8 cellular contexts compared by ENCODE assay signal in genomic region chr1:161706483-161707347, GRCh38. TPM values are rescaled to one million over a fixed set of nuclear protein-coding genes. Genes with fewer than 3 reads are reported as not detected.
DNase-seq lines count a peak whose midpoint lies in the region; ATAC-seq, FAIRE-seq and TF ChIP-seq lines count a peak whose summit lies in the region.

FCRLA (plus strand) TSS chr1:161707229; CDS start chr1:161707265, 36 bp downstream.

- TF ChIP-seq CTCF in H1 (IDR thresholded peaks at IDR 0.05; ENCODE audit: control extremely low read depth in 1 of 3, insufficient read depth in 1 of 3, low read depth in 1 of 3, low read length in 3 of 3) (no peak), body of pancreas (IDR thresholded peaks at IDR 0.05) (no peak), BE2C (IDR thresholded peaks at IDR 0.05; ENCODE audit: low read depth, low read length) (no peak)

- WGBS in H1 (ENCODE audit: extremely low coverage in 1 of 2, insufficient coverage in 1 of 2, insufficient read length in 1 of 2, insufficient replicate concordance in 2 of 2, low coverage in 1 of 2, low lambda C conversion rate in 2 of 2, missing lambda C conversion rate in 1 of 2), 2 experiments: 62% methylated on average over 4 of the region's 4 CpGs; no CpG with 5 or more reads in 1 of the 2 experiments
- 53 to 58% methylated on average over 4 of the region's 4 CpGs for WGBS in body of pancreas, 2 donors

- no peak within 1 kb of the TSS for H3K27ac ChIP-seq in H1 (ENCODE audit: low read depth, low read length)
- no peak within 1 kb of the TSS for H3K27ac ChIP-seq in body of pancreas

- FAIRE-seq in H1 (lab: Jason Lieb, UNC): no peak

- H3K4ac ChIP-seq in H1 (replicated peaks; ENCODE audit: insufficient read length, low read depth, low read length): no peak within 1 kb of the TSS

- no peak for TF ChIP-seq RAD21 in H1 (IDR thresholded peaks at IDR 0.05 in 1 of 2, conservative IDR thresholded peaks at IDR 0.05 in 1 of 2; ENCODE audit: low read depth in 2 of 2, low read length in 2 of 2)

- no peak within 1 kb of the TSS for H3K4me2 ChIP-seq in H1 (ENCODE audit: insufficient read depth in 1 of 2, low read depth in 2 of 2, low read length in 2 of 2)

- intact Hi-C loops in body of pancreas (cut with DNase I): no loop called here

- H2AFZ ChIP-seq in H1 (ENCODE audit: low read length): no peak within 1 kb of the TSS

- H3K4me3 ChIP-seq in MG63 (no peak within 1 kb of the TSS), H1 (ENCODE audit: extremely low read depth in 1 of 4, insufficient read depth in 2 of 4, low read depth in 3 of 4, low read length in 4 of 4) (no peak within 1 kb of the TSS), body of pancreas (no peak within 1 kb of the TSS), BE2C (ENCODE audit: low read depth, low read length) (no peak within 1 kb of the TSS)

- ATAC-seq in GM18499 (IDR thresholded peaks at IDR 0.05; ENCODE audit: insufficient read depth, unreplicated experiment) (peak; percentile 42), GM21825 (IDR thresholded peaks at IDR 0.05; ENCODE audit: unreplicated experiment) (peak; percentile 59), body of pancreas (no peak)
- ATAC-seq in stimulated activated naive CD8-positive, alpha-beta T cell treated with anti-CD3 and anti-CD28 coated beads, Interleukin-15, Interleukin-2, amounts not matched to agents 100 U/mL and 50 U/mL, for 24 hours: peak; percentile 93

- H3K79me1 ChIP-seq in H1 (ENCODE audit: low read depth, low read length): no peaks in the 10 kb centered on the region

- H4K8ac ChIP-seq in H1 (ENCODE audit: extremely low read depth, insufficient read depth, low read length): no peak within 1 kb of the TSS

- no peak within 1 kb of the TSS for H3K18ac ChIP-seq in H1 (ENCODE audit: extremely low read depth, low read length)

- no peaks in the 10 kb centered on the region for H3K79me2 ChIP-seq in H1 (ENCODE audit: control insufficient read depth in 1 of 2, insufficient read depth in 2 of 2, low read length in 2 of 2)

- no peaks in the 10 kb centered on the region for H3K4me1 ChIP-seq in H1 (replicated peaks in 1 of 4; ENCODE audit: control insufficient read depth in 3 of 4, insufficient read depth in 4 of 4, low read length in 3 of 4)
- no peaks in the 10 kb centered on the region for H3K4me1 ChIP-seq in body of pancreas
- H3K4me1 ChIP-seq in BE2C: no peaks in the 10 kb centered on the region

- no peak for TF ChIP-seq EP300 in H1 (IDR thresholded peaks at IDR 0.05; ENCODE audit: borderline replicate concordance in 1 of 2, low read depth in 2 of 2, low read length in 2 of 2)

- no peak within 1 kb of the TSS for H2BK120ac ChIP-seq in H1 (replicated peaks; ENCODE audit: low read depth, low read length)

- POLR2A ChIA-PET in H1 (lab: Charles Lee; ENCODE audit: partially characterized antibody): interaction anchor here (1.7 kb wide), 1 partner anchor 20 kb away, joined by 7 read pairs; no protein-coding TSS in a partner anchor

- DNase-seq in MG63 (peak; percentile 68), H1 (ENCODE audit: low read depth in 1 of 2, low spot score in 2 of 2) (no peak), body of pancreas (no peak), mucosa of gallbladder (ENCODE audit: low spot score) (no peak), BE2C (no peak)
- no peak for DNase-seq in stimulated activated naive CD8-positive, alpha-beta T cell treated with anti-CD3 and anti-CD28 coated beads, Interleukin-15, Interleukin-2, amounts not matched to agents 100 U/mL and 50 U/mL, for 24 hours

- no peak within 1 kb of the TSS for H3K9ac ChIP-seq in H1 (replicated peaks in 1 of 4; ENCODE audit: extremely low read depth in 1 of 4, low read depth in 3 of 4, low read length in 3 of 4)

- H2BK15ac ChIP-seq in H1 (ENCODE audit: low read length): no peak within 1 kb of the TSS

- H3K27me3 ChIP-seq in MG63 (no peaks in the 10 kb centered on the region), H1 (replicated peaks in 1 of 4; ENCODE audit: control insufficient read depth in 3 of 4, extremely low read depth in 1 of 4, insufficient read depth in 3 of 4, low read length in 3 of 4) (peaks cover 0 to 2% (median 0%) of the 10 kb centered on the region in 4 experiments; a peak in 1 of 7 replicates), body of pancreas (no peaks in the 10 kb centered on the region), BE2C (peaks cover 3% of the 10 kb centered on the region)

- no peak within 1 kb of the TSS for H3K23ac ChIP-seq in H1 (ENCODE audit: insufficient read length)

- no peak within 1 kb of the TSS for H2AK5ac ChIP-seq in H1 (ENCODE audit: low read depth, low read length)

- H2BK12ac ChIP-seq in H1 (ENCODE audit: low read depth, low read length): no peak within 1 kb of the TSS

- no peak within 1 kb of the TSS for H2BK20ac ChIP-seq in H1 (ENCODE audit: low read length)

- no peaks in the 10 kb centered on the region for H4K20me1 ChIP-seq in H1 (replicated peaks in 1 of 2; ENCODE audit: control insufficient read depth in 1 of 2, insufficient read depth in 2 of 2, low read length in 2 of 2)

- H3K56ac ChIP-seq in H1 (replicated peaks; ENCODE audit: insufficient read length, low read depth, low read length): peak within 1 kb of the TSS; percentile 14

- TF ChIP-seq POLR2A in H1 (IDR thresholded peaks at IDR 0.05; ENCODE audit: control extremely low read depth in 1 of 2, low read depth in 2 of 2, low read length in 2 of 2) (no peak), body of pancreas (IDR thresholded peaks at IDR 0.05) (no peak)

- H2BK5ac ChIP-seq in H1 (ENCODE audit: low read depth, low read length): no peak within 1 kb of the TSS

- no peak within 1 kb of the TSS for H4K91ac ChIP-seq in H1 (replicated peaks; ENCODE audit: insufficient read length, low read length)

- H3K9me3 ChIP-seq in MG63 (no peaks in the 10 kb centered on the region; the same call in 1 of the 2 replicates), H1 (ENCODE audit: insufficient read depth in 2 of 2, low read depth in 1 of 2, low read length in 1 of 2) (no peaks in the 10 kb centered on the region), body of pancreas (no peaks in the 10 kb centered on the region), BE2C (no peaks in the 10 kb centered on the region)

- H3K36me3 ChIP-seq in MG63 (no peaks in the 10 kb centered on the region), H1 (ENCODE audit: control insufficient read depth in 2 of 4, insufficient read depth in 4 of 4, low read length in 3 of 4) (no peaks in the 10 kb centered on the region), body of pancreas (replicated peaks in 1 of 2; ENCODE audit: insufficient read depth in 1 of 2, low read depth in 2 of 2) (no peaks in the 10 kb centered on the region), BE2C (no peaks in the 10 kb centered on the region)

- H3K23me2 ChIP-seq in H1 (ENCODE audit: low read depth, low read length): no peaks in the 10 kb centered on the region

- CTCF ChIA-PET in H1 (lab: Charles Lee; ENCODE audit: partially characterized antibody): interaction anchor here (0.9 kb wide), 1 partner anchor 17 kb away, joined by 3 read pairs; no protein-coding TSS in a partner anchor

- H3K14ac ChIP-seq in H1 (ENCODE audit: insufficient read length): no peak within 1 kb of the TSS

- H4K5ac ChIP-seq in H1 (ENCODE audit: insufficient read length, low read depth, low read length): no peak within 1 kb of the TSS

TF ChIP-seq in H1, 55 proteins besides CTCF, POLR2A, EP300 and RAD21:
- TF ChIP-seq TAF7 (optimal IDR thresholded peaks at IDR 0.05; ENCODE audit: borderline replicate concordance, low read depth, low read length) (no peak), SIN3A (conservative IDR thresholded peaks at IDR 0.05 in 1 of 2, IDR thresholded peaks at IDR 0.05 in 1 of 2; ENCODE audit: low read depth in 1 of 2, low read length in 2 of 2) (no peak), MAFK (IDR thresholded peaks at IDR 0.05; ENCODE audit: low read depth, low read length) (no peak)

RNA-seq across cellular contexts. Expression of gene FCRLA, which starts in this region (rescaled TPM):
- total RNA-seq in MG63 (2014; rRNA removed; shearing (Covaris generic); ENCODE audit: low replicate concordance): 2.2 TPM in 1 of 2 replicates, not detected in the other
- not detected in 2 replicates for total RNA-seq in H1 (2021; fragmentation: NEBNext Ultra II Directional; extraction: Animal tissue kit (Norgen Biotek cat#: 25700))
- polyA plus RNA-seq in H1 (2011; rRNA removed): not detected in 2 replicates
- not detected for polyA plus RNA-seq in H1 (2011; cell fraction: cytosol; rRNA removed)
- polyA plus RNA-seq in H1 (2011; cell fraction: nucleus; rRNA removed): not detected
- polyA plus RNA-seq in H1 (2012, experiment 1 of 2): not detected in 4 replicates
- polyA plus RNA-seq in H1 (2012, experiment 2 of 2): not detected
- not detected for polyA plus RNA-seq in H1 (2013, experiment 1 of 2)
- polyA plus RNA-seq in H1 (2013, experiment 2 of 2): not detected
- not detected in 2 replicates for polyA minus RNA-seq in H1 (2011; rRNA and poly(A)+ RNA removed)
- not detected for polyA minus RNA-seq in H1 (2011; cell fraction: cytosol; rRNA and poly(A)+ RNA removed)
- polyA minus RNA-seq in H1 (2011; cell fraction: nucleus; rRNA and poly(A)+ RNA removed): not detected
- total RNA-seq in body of pancreas (not detected), mucosa of gallbladder (0.26 TPM)
- 0.69 TPM for polyA plus RNA-seq in BE2C (2012; ENCODE audit: insufficient read depth, insufficient read length, low read depth)
